Comparison of ENCODE assay signal across 16 cellular contexts in the genomic region with DNA sequence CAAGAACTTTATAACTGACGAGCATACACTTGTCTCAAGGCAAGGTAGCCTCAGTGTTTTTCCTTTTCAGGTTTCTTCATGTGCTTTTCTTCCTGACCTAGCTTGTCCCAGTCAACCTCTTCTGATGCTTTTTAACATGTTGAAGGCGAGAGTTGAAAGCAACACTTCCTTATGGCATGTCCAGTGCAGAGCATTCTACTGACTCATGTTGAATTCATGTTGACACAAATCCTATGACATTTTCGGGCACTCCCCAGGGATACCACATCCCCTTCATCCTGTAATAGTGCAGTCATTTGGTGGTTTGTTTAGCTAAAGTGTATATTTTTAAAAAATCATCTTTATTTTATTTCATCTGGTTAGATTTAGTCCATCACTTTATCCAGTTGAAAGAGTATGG.
DNase-seq lines count a peak whose midpoint lies in the region; ATAC-seq and TF ChIP-seq lines count a peak whose summit lies in the region.
"Had no signal": no experiment of that assay in that cellular context is flagged by ENCODE, and none has a peak within 500 bp of the region (broad histone marks: within the 10 kb centered on the region; RNA-seq: fewer than 3 reads in every experiment).

No MANE protein-coding gene starts in this region.

- ATAC-seq in GM21529 (IDR thresholded peaks at IDR 0.05; ENCODE audit: unreplicated experiment) (no peak), heart left ventricle (no peak)
- ATAC-seq: activated CD4-positive, alpha-beta T cell treated with anti-CD3 and anti-CD28 coated beads for 36 hours; stimulated activated naive B cell treated with anti-CD40 and anti-IgM and Interleukin-4, amounts not matched to agents 10 μg/mL and 1 μg/mL and 100 μg/mL, for 72 hours had no signal

- H3K27me3 ChIP-seq in mesenchymal stem cell (ENCODE audit: control insufficient read depth in 1 of 2, insufficient read depth in 1 of 2, low read length in 2 of 2) (no peaks in the 10 kb centered on the region), heart left ventricle (no peaks in the 10 kb centered on the region)

- no peak overlapping the region for H2BK15ac ChIP-seq in mesenchymal stem cell (ENCODE audit: low read depth, poor library complexity, severe bottlenecking)

- H3K79me1 ChIP-seq in mesenchymal stem cell (replicated peaks; ENCODE audit: low read length, poor library complexity, severe bottlenecking): no peaks in the 10 kb centered on the region

- H2BK5ac ChIP-seq in mesenchymal stem cell (ENCODE audit: low read depth, low read length, poor library complexity, severe bottlenecking): no peak overlapping the region

- peak; percentile 8 for DNase-seq in Calu3
- DNase-seq in LHCN-M2 (ENCODE audit: low read depth): peak; percentile 87
- peak; percentile 37 to 92 for DNase-seq in cardiac fibroblast (ENCODE audit: low read depth in 2 of 2)
- DNase-seq in mesenchymal stem cell: peak; percentile 24
- no peak for DNase-seq in GOT3 (lab: John Stamatoyannopoulos, UW)
- no peak for DNase-seq in cortex of kidney (lab: John Stamatoyannopoulos, UW)
- no peak for DNase-seq in heart left ventricle
- DNase-seq: activated CD4-positive, alpha-beta T cell treated with anti-CD3 and anti-CD28 coated beads for 36 hours; activated naive CD8-positive, alpha-beta T cell treated with anti-CD3 and anti-CD28 coated beads, Interleukin-2, amount 10 ng/mL, durations not matched to agents 7 days and 5 days; kidney glomerular epithelial cell; NCI-H1092 treated with DMSO at 0.1 percent for 48 hours; NCI-H446; stimulated activated naive B cell treated with anti-CD40 and anti-IgM and Interleukin-4, amounts not matched to agents 10 μg/mL and 1 μg/mL and 100 μg/mL, for 72 hours; T-helper 2 cell had no signal

- H3K4ac ChIP-seq in mesenchymal stem cell (ENCODE audit: low read depth in 1 of 2, low read length in 2 of 2): no peak overlapping the region

- H3K27ac ChIP-seq in mesenchymal stem cell (ENCODE audit: low read length, poor library complexity, severe bottlenecking) (no peak overlapping the region), heart left ventricle (no peak overlapping the region)
- H3K27ac ChIP-seq: C4-2B had no signal

- H3K27ac Mint-ChIP-seq in Calu3 (ENCODE audit: unreplicated experiment): no peak overlapping the region
- H3K27ac Mint-ChIP-seq: activated CD4-positive, alpha-beta T cell treated with anti-CD3 and anti-CD28 coated beads for 36 hours; activated naive CD8-positive, alpha-beta T cell treated with anti-CD3 and anti-CD28 coated beads, Interleukin-2, amount 10 ng/mL, durations not matched to agents 7 days and 5 days; stimulated activated naive B cell treated with anti-CD40 and anti-IgM and Interleukin-4, amounts not matched to agents 10 μg/mL and 1 μg/mL and 100 μg/mL, for 72 hours had no signal

- CTCF ChIA-PET in Calu3 (lab: Charles Lee): no interaction called here

- H2BK120ac ChIP-seq in mesenchymal stem cell (ENCODE audit: low read depth, low read length): no peak overlapping the region

- intact Hi-C loops in Calu3 (cut with micrococcal nuclease; ENCODE audit: unreplicated experiment): no loop called here
- intact Hi-C loops in heart left ventricle (cut with DNase I): no loop called here

- H3K23ac ChIP-seq in mesenchymal stem cell (ENCODE audit: low read length in 2 of 2): no peak overlapping the region

- 83% methylated on average over 2 of the region's 3 CpGs for WGBS in mesenchymal stem cell
- WGBS in heart left ventricle, 4 donors: 74 to 90% (median 84%) methylated on average over 3 of the region's 3 CpGs

- no peak overlapping the region for H2AFZ ChIP-seq in mesenchymal stem cell (ENCODE audit: low read depth, low read length)

- no peak overlapping the region for H3K4me2 ChIP-seq in mesenchymal stem cell (ENCODE audit: low read length, poor library complexity, severe bottlenecking)

- H3K9me3 ChIP-seq in mesenchymal stem cell (ENCODE audit: control insufficient read depth, low read length): no peaks in the 10 kb centered on the region
- no peaks in the 10 kb centered on the region for H3K9me3 ChIP-seq in heart left ventricle

- no peak for TF ChIP-seq POLR2A in heart left ventricle (IDR thresholded peaks at IDR 0.05)

- H3K27me3 Mint-ChIP-seq in Calu3 (ENCODE audit: unreplicated experiment): no peaks in the 10 kb centered on the region
- H3K27me3 Mint-ChIP-seq: activated CD4-positive, alpha-beta T cell treated with anti-CD3 and anti-CD28 coated beads for 36 hours; stimulated activated naive B cell treated with anti-CD40 and anti-IgM and Interleukin-4, amounts not matched to agents 10 μg/mL and 1 μg/mL and 100 μg/mL, for 72 hours had no signal

- TF ChIP-seq CTCF in Calu3 (IDR thresholded peaks at IDR 0.05; ENCODE audit: unreplicated experiment) (no peak), cardiac fibroblast (IDR thresholded peaks at IDR 0.05; ENCODE audit: low read depth, low read length) (no peak), heart left ventricle (IDR thresholded peaks at IDR 0.05) (no peak)

- no peak overlapping the region for H4K8ac ChIP-seq in mesenchymal stem cell (ENCODE audit: low read length)

- no peak overlapping the region for H4K91ac ChIP-seq in mesenchymal stem cell (ENCODE audit: low read length)

- no TSS peak for BruUV-seq in Calu3 (replicated peaks; lab: Mats Ljungman, UMichigan)

- no peak overlapping the region for H3K14ac ChIP-seq in mesenchymal stem cell (ENCODE audit: low read length in 2 of 2)

- no peak overlapping the region for H3K4me3 Mint-ChIP-seq in Calu3 (ENCODE audit: low read depth, unreplicated experiment)
- H3K4me3 Mint-ChIP-seq: activated CD4-positive, alpha-beta T cell treated with anti-CD3 and anti-CD28 coated beads for 36 hours; activated naive CD8-positive, alpha-beta T cell treated with anti-CD3 and anti-CD28 coated beads, Interleukin-2, amount 10 ng/mL, durations not matched to agents 7 days and 5 days; stimulated activated naive B cell treated with anti-CD40 and anti-IgM and Interleukin-4, amounts not matched to agents 10 μg/mL and 1 μg/mL and 100 μg/mL, for 72 hours had no signal

- H3K36me3 ChIP-seq in mesenchymal stem cell (ENCODE audit: control insufficient read depth in 1 of 2, insufficient read depth in 2 of 2, low read depth in 1 of 2, low read length in 2 of 2) (no peaks in the 10 kb centered on the region), heart left ventricle (no peaks in the 10 kb centered on the region)

- H3K4me3 ChIP-seq in cardiac fibroblast (replicated peaks in 1 of 2; ENCODE audit: low read depth in 2 of 2, low read length in 2 of 2) (no peak overlapping the region), mesenchymal stem cell (ENCODE audit: insufficient read depth in 1 of 2, low read depth in 1 of 2, low read length in 2 of 2) (no peak overlapping the region), heart left ventricle (no peak overlapping the region)

- H3K9me3 Mint-ChIP-seq in Calu3 (ENCODE audit: low read depth, unreplicated experiment): no peaks in the 10 kb centered on the region
- H3K9me3 Mint-ChIP-seq: stimulated activated naive B cell treated with anti-CD40 and anti-IgM and Interleukin-4, amounts not matched to agents 10 μg/mL and 1 μg/mL and 100 μg/mL, for 72 hours had no signal

- peak overlapping the region; percentile 12 for H3K9ac ChIP-seq in mesenchymal stem cell (ENCODE audit: low read length)

- no peak overlapping the region for H2BK12ac ChIP-seq in mesenchymal stem cell (ENCODE audit: low read length in 2 of 2)

- no peaks in the 10 kb centered on the region for H3K36me3 Mint-ChIP-seq in Calu3 (ENCODE audit: insufficient read depth, unreplicated experiment)
- H3K36me3 Mint-ChIP-seq: stimulated activated naive B cell treated with anti-CD40 and anti-IgM and Interleukin-4, amounts not matched to agents 10 μg/mL and 1 μg/mL and 100 μg/mL, for 72 hours had no signal

- H3K18ac ChIP-seq in mesenchymal stem cell (ENCODE audit: low read depth in 1 of 2, low read length in 2 of 2): peak overlapping the region in 1 of 2 experiments; percentile 48

- no peaks in the 10 kb centered on the region for H3K4me1 Mint-ChIP-seq in Calu3 (ENCODE audit: low read depth, unreplicated experiment)
- H3K4me1 Mint-ChIP-seq: activated CD4-positive, alpha-beta T cell treated with anti-CD3 and anti-CD28 coated beads for 36 hours; activated naive CD8-positive, alpha-beta T cell treated with anti-CD3 and anti-CD28 coated beads, Interleukin-2, amount 10 ng/mL, durations not matched to agents 7 days and 5 days; stimulated activated naive B cell treated with anti-CD40 and anti-IgM and Interleukin-4, amounts not matched to agents 10 μg/mL and 1 μg/mL and 100 μg/mL, for 72 hours had no signal

- H2AK5ac ChIP-seq in mesenchymal stem cell (ENCODE audit: low read length, severe bottlenecking): no peak overlapping the region

- no peaks in the 10 kb centered on the region for H3K4me1 ChIP-seq in mesenchymal stem cell (ENCODE audit: control insufficient read depth, insufficient read depth, low read depth, low read length)
- H3K4me1 ChIP-seq in heart left ventricle: no peaks in the 10 kb centered on the region

Comparison
In these comparisons a context has a peak if more than half of its experiments do, and no peak if none do; other contexts are left out.
1. DNase-seq: peak in Calu3 (single experiment), LHCN-M2 (single experiment), cardiac fibroblast (2 of 2) and mesenchymal stem cell (single experiment); none in GOT3 (single experiment), cortex of kidney (single experiment) and heart left ventricle (0 of 5).